In genomic region chr1:239601108-239601507, GRCh38 we compare ENCODE assay signal across 35 cellular contexts.
"Had no signal": no experiment of that assay in that cellular context is flagged by ENCODE, and none has a peak within 500 bp of the region (broad histone marks: within the 10 kb centered on the region; RNA-seq: fewer than 3 reads in every experiment).

No MANE protein-coding gene starts in this region.

- H3K4me3 ChIP-seq: MG63 had no signal

- H3K4me2 ChIP-seq: KMS-11 had no signal

- H3K36me3 ChIP-seq: MG63 had no signal

- H3K9ac ChIP-seq: KMS-11 had no signal

- H3K9me3 ChIP-seq: MG63 had no signal

- DNase-seq: Karpas-422, Kasumi-1, MG63, MM.1S, MV-4-11, NCI-H1048, NCI-H1092, NCI-H1092 treated with DMSO at 0.1 percent for 48 hours, NCI-H1105, NCI-H1105 treated with DMSO at 0.1 percent for 48 hours, NCI-H1417, NCI-H1417 treated with DMSO at 0.1 percent for 48 hours, NCI-H1436, NCI-H1436 treated with DMSO at 0.1 percent for 48 hours, NCI-H146, NCI-H1694, NCI-H1694 treated with DMSO at 0.1 percent for 48 hours, NCI-H187, NCI-H187 treated with DMSO at 0.1 percent for 48 hours, NCI-H1930, NCI-H2029, NCI-H2029 treated with DMSO at 0.1 percent for 48 hours, NCI-H2081, NCI-H2081 treated with DMSO at 0.1 percent for 48 hours, NCI-H2107, NCI-H2171, NCI-H2227 treated with DMSO at 0.1 percent for 48 hours, NCI-H226, NCI-H345, NCI-H446, NCI-H446 treated with DMSO at 0.1 percent for 48 hours, NCI-H510A, NCI-H510A treated with DMSO at 0.1 percent for 48 hours, NCI-H524 had no signal

- H3K27ac ChIP-seq: KMS-11 had no signal
